ENCODE assay signal across 24 cellular contexts in genomic region chr20:54549523-54550326, GRCh38.
DNase-seq lines count a peak whose midpoint lies in the region; ATAC-seq, FAIRE-seq and TF ChIP-seq lines count a peak whose summit lies in the region.
"Had no signal": no experiment of that assay in that cellular context is flagged by ENCODE, and none has a peak within 500 bp of the region (broad histone marks: within the 10 kb centered on the region; RNA-seq: fewer than 3 reads in every experiment).

No MANE protein-coding gene starts in this region.

- H3K36me3 Mint-ChIP-seq in CD8-positive, alpha-beta T cell: no peaks in the 10 kb centered on the region
- H3K36me3 Mint-ChIP-seq: CD8-positive, alpha-beta memory T cell; IgD-negative memory B cell had no signal

- no peaks in the 10 kb centered on the region for H3K79me1 ChIP-seq in trophoblast cell (ENCODE audit: low read length)

- H3K27me3 ChIP-seq in endothelial cell of umbilical vein (ENCODE audit: control insufficient read depth in 2 of 2, insufficient read depth in 2 of 2, low read length in 2 of 2) (no peaks in the 10 kb centered on the region), trophoblast cell (ENCODE audit: insufficient read depth, low read length) (no peaks in the 10 kb centered on the region), Karpas-422 (ENCODE audit: low read length) (no peaks in the 10 kb centered on the region), H7 (ENCODE audit: control insufficient read depth, insufficient read depth, low read length) (no peaks in the 10 kb centered on the region)
- no peaks in the 10 kb centered on the region for H3K27me3 ChIP-seq in CD8-positive, alpha-beta T cell (ENCODE audit: insufficient read depth, low read length)
- H3K27me3 ChIP-seq: BLaER1 treated with 17β-estradiol and CSF1 and Interleukin-3, amounts not matched to agents 10 nM and 100 nM had no signal

- H3K4me2 ChIP-seq in endothelial cell of umbilical vein (ENCODE audit: insufficient read depth, low read length) (no peak overlapping the region), trophoblast cell (ENCODE audit: low read length) (no peak overlapping the region), Karpas-422 (ENCODE audit: low read depth, low read length, poor library complexity, severe bottlenecking) (no peak overlapping the region)
- H3K4me2 ChIP-seq: BLaER1 treated with 17β-estradiol and CSF1 and Interleukin-3, amounts not matched to agents 10 nM and 100 nM had no signal

- H2AFZ ChIP-seq in endothelial cell of umbilical vein (ENCODE audit: low read depth, low read length) (no peak overlapping the region), trophoblast cell (ENCODE audit: insufficient read depth, low read length, poor library complexity) (no peak overlapping the region), Karpas-422 (ENCODE audit: low read length) (no peak overlapping the region)

- no peak overlapping the region for H3K14ac ChIP-seq in trophoblast cell (ENCODE audit: low read length)

- no peak overlapping the region for H3K27ac Mint-ChIP-seq in CD8-positive, alpha-beta T cell
- H3K27ac Mint-ChIP-seq: CD8-positive, alpha-beta memory T cell; IgD-negative memory B cell had no signal

- H3K27me3 Mint-ChIP-seq in CD8-positive, alpha-beta T cell (ENCODE audit: low read depth): no peaks in the 10 kb centered on the region
- H3K27me3 Mint-ChIP-seq: IgD-negative memory B cell had no signal

- no peak overlapping the region for H3K4ac ChIP-seq in trophoblast cell (ENCODE audit: low read depth, low read length)

- no peak overlapping the region for H2BK120ac ChIP-seq in trophoblast cell (ENCODE audit: insufficient read depth, low read length, poor library complexity)

- H4K12ac ChIP-seq in trophoblast cell (ENCODE audit: low read depth, low read length): no peak overlapping the region

- no peak overlapping the region for H2AK5ac ChIP-seq in trophoblast cell (ENCODE audit: low read length)

- no peak for ATAC-seq in CD8-positive, alpha-beta T cell

- POLR2A ChIA-PET in endothelial cell of umbilical vein (lab: Charles Lee): no interaction called here
- POLR2A ChIA-PET in CD8-positive, alpha-beta T cell (lab: Charles Lee): no interaction called here

- H3K4me3 Mint-ChIP-seq in CD8-positive, alpha-beta T cell: no peak overlapping the region
- H3K4me3 Mint-ChIP-seq: CD8-positive, alpha-beta memory T cell; IgD-negative memory B cell had no signal

- H4K91ac ChIP-seq in trophoblast cell (ENCODE audit: low read depth, low read length): no peak overlapping the region

- H3K36me3 ChIP-seq in endothelial cell of umbilical vein (ENCODE audit: control insufficient read depth in 2 of 2, extremely low read depth in 1 of 2, insufficient read depth in 2 of 2, low read length in 2 of 2) (no peaks in the 10 kb centered on the region), trophoblast cell (ENCODE audit: control insufficient read depth in 1 of 2, insufficient read depth in 2 of 2, low read length in 2 of 2) (no peaks in the 10 kb centered on the region), Karpas-422 (ENCODE audit: insufficient read depth, low read length) (no peaks in the 10 kb centered on the region), H7 (replicated peaks; ENCODE audit: control insufficient read depth, insufficient read depth, low read length) (no peaks in the 10 kb centered on the region)
- no peaks in the 10 kb centered on the region for H3K36me3 ChIP-seq in CD8-positive, alpha-beta T cell (ENCODE audit: insufficient read depth, low read length)
- H3K36me3 ChIP-seq: BLaER1 treated with 17β-estradiol and CSF1 and Interleukin-3, amounts not matched to agents 10 nM and 100 nM; SJCRH30 had no signal

- intact Hi-C loops in endothelial cell of umbilical vein (cut with micrococcal nuclease): no loop called here
- intact Hi-C loops in CD8-positive, alpha-beta T cell (cut with DNase I, micrococcal nuclease): no loop called here

- H3K9ac ChIP-seq in endothelial cell of umbilical vein (replicated peaks; ENCODE audit: extremely low read depth, insufficient read depth, low read length): no peak overlapping the region
- H3K9ac ChIP-seq in trophoblast cell (ENCODE audit: low read length): no peak overlapping the region
- no peak overlapping the region for H3K9ac ChIP-seq in Karpas-422 (ENCODE audit: low read length)
- H3K9ac ChIP-seq: BLaER1 treated with 17β-estradiol and CSF1 and Interleukin-3, amounts not matched to agents 10 nM and 100 nM had no signal

- H2BK12ac ChIP-seq in trophoblast cell (ENCODE audit: low read length): no peak overlapping the region

- H2BK5ac ChIP-seq in trophoblast cell (ENCODE audit: low read depth, low read length, poor library complexity): no peak overlapping the region

- no TSS peak for BruUV-seq in endothelial cell of umbilical vein (replicated peaks; lab: Mats Ljungman, UMichigan)

- TF ChIP-seq CTCF in endothelial cell of umbilical vein (IDR thresholded peaks at IDR 0.05; ENCODE audit: extremely low read depth in 1 of 2, insufficient read depth in 1 of 2, low read depth in 1 of 2, low read length in 2 of 2): no peak
- no peak for TF ChIP-seq CTCF in CD8-positive, alpha-beta T cell (IDR thresholded peaks at IDR 0.05)

- H3K9me1 ChIP-seq in endothelial cell of umbilical vein (replicated peaks; ENCODE audit: control insufficient read depth, extremely low read depth, insufficient read depth, low read length): no peaks in the 10 kb centered on the region

- no peaks in the 10 kb centered on the region for H3K9me2 ChIP-seq in Karpas-422 (replicated peaks; ENCODE audit: insufficient read depth, low read length)

- no peaks in the 10 kb centered on the region for H3K9me3 Mint-ChIP-seq in CD8-positive, alpha-beta T cell

- H4K20me1 ChIP-seq in endothelial cell of umbilical vein (replicated peaks; ENCODE audit: control insufficient read depth, extremely low read depth, insufficient read depth, low read length) (no peaks in the 10 kb centered on the region), Karpas-422 (ENCODE audit: insufficient read depth, low read depth, low read length) (no peaks in the 10 kb centered on the region)
- H4K20me1 ChIP-seq: BLaER1 treated with 17β-estradiol and CSF1 and Interleukin-3, amounts not matched to agents 10 nM and 100 nM had no signal

- dilution Hi-C loops in endothelial cell of umbilical vein (cut with MboI; ENCODE audit: extremely low pct_ligation_motif_present, low sequenced_read_pairs): no loop called here

- no peak overlapping the region for H4K8ac ChIP-seq in trophoblast cell (ENCODE audit: low read depth, low read length)

- H3K4me3 ChIP-seq in endothelial cell of umbilical vein (replicated peaks in 1 of 3; ENCODE audit: insufficient read depth in 1 of 3, low read depth in 1 of 3, low read length in 3 of 3) (no peak overlapping the region), trophoblast cell (ENCODE audit: low read depth, low read length) (no peak overlapping the region), Karpas-422 (ENCODE audit: low read length) (no peak overlapping the region), H7 (ENCODE audit: insufficient read depth, low read depth, low read length) (no peak overlapping the region)
- H3K4me3 ChIP-seq in CD8-positive, alpha-beta T cell (ENCODE audit: low read depth, low read length): no peak overlapping the region
- H3K4me3 ChIP-seq: BLaER1 treated with 17β-estradiol and CSF1 and Interleukin-3, amounts not matched to agents 10 nM and 100 nM; SJCRH30 had no signal

- no peaks in the 10 kb centered on the region for H3K79me2 ChIP-seq in endothelial cell of umbilical vein (ENCODE audit: control insufficient read depth, insufficient read depth, low read length)
- H3K79me2 ChIP-seq in trophoblast cell (ENCODE audit: control insufficient read depth, insufficient read depth, low read length, poor library complexity): no peaks in the 10 kb centered on the region
- H3K79me2 ChIP-seq in Karpas-422 (ENCODE audit: low read length): no peaks in the 10 kb centered on the region

- FAIRE-seq in endothelial cell of umbilical vein (lab: Jason Lieb, UNC): peak; percentile 35
- FAIRE-seq: GM19239, RCC 7860 had no signal

- H3K4me1 ChIP-seq in endothelial cell of umbilical vein (ENCODE audit: control insufficient read depth, extremely low read depth, insufficient read depth, low read length): no peaks in the 10 kb centered on the region
- no peaks in the 10 kb centered on the region for H3K4me1 ChIP-seq in trophoblast cell (ENCODE audit: control insufficient read depth in 1 of 2, insufficient read depth in 2 of 2, low read length in 2 of 2)
- no peaks in the 10 kb centered on the region for H3K4me1 ChIP-seq in Karpas-422 (ENCODE audit: low read length)
- H3K4me1 ChIP-seq in CD8-positive, alpha-beta T cell (ENCODE audit: insufficient read depth, low read length): no peaks in the 10 kb centered on the region
- H3K4me1 ChIP-seq: BLaER1 treated with 17β-estradiol and CSF1 and Interleukin-3, amounts not matched to agents 10 nM and 100 nM; SJCRH30 had no signal

- H3K23ac ChIP-seq in trophoblast cell (ENCODE audit: low read length): no peak overlapping the region

- H3K4me1 Mint-ChIP-seq in CD8-positive, alpha-beta T cell (ENCODE audit: low read depth): no peaks in the 10 kb centered on the region
- H3K4me1 Mint-ChIP-seq: CD8-positive, alpha-beta memory T cell; IgD-negative memory B cell had no signal

- CTCF ChIA-PET in endothelial cell of umbilical vein (lab: Charles Lee): no interaction called here
- CTCF ChIA-PET in CD8-positive, alpha-beta T cell (lab: Charles Lee): no interaction called here

- DNase-seq in HS-5 (ENCODE audit: low read depth) (peak; percentile 74), astrocyte of the hippocampus (ENCODE audit: low read depth, low spot score) (peak; percentile 45), endothelial cell of umbilical vein (ENCODE audit: low read depth, low spot score) (no peak), trophoblast cell (peak; percentile 55 to 85), Karpas-422 (no peak), cerebellar cortex (ENCODE audit: low spot score) (no peak), H7 (no peak)
- DNase-seq in CD8-positive, alpha-beta T cell: no peak
- DNase-seq: CD8-positive, alpha-beta memory T cell; DMS53; GDM1; HCEC 1CT; MV-4-11; NCI-H1105 treated with DMSO at 0.1 percent for 48 hours; NCI-H1694; NCI-H2081; NCI-H446; NCI-H526; OCI-M1; SJCRH30 had no signal

- H3K9me3 ChIP-seq in endothelial cell of umbilical vein (replicated peaks; ENCODE audit: control insufficient read depth, insufficient read depth, low read length) (no peaks in the 10 kb centered on the region), trophoblast cell (ENCODE audit: insufficient read depth, low read depth, low read length) (no peaks in the 10 kb centered on the region), Karpas-422 (ENCODE audit: low read length) (peaks cover 7% of the 10 kb centered on the region)
- no peaks in the 10 kb centered on the region for H3K9me3 ChIP-seq in CD8-positive, alpha-beta T cell (ENCODE audit: low read length)

- TF ChIP-seq POLR2A in endothelial cell of umbilical vein (IDR thresholded peaks at IDR 0.05; ENCODE audit: low read depth, low read length): no peak

- no peak overlapping the region for H3K18ac ChIP-seq in trophoblast cell (ENCODE audit: low read length)

- no peak overlapping the region for H3K27ac ChIP-seq in endothelial cell of umbilical vein (ENCODE audit: insufficient read depth, low read depth, low read length)
- no peak overlapping the region for H3K27ac ChIP-seq in trophoblast cell (ENCODE audit: low read depth, low read length)
- H3K27ac ChIP-seq in Karpas-422 (ENCODE audit: low read length): no peak overlapping the region
- no peak overlapping the region for H3K27ac ChIP-seq in CD8-positive, alpha-beta T cell (ENCODE audit: low read depth, low read length)
- H3K27ac ChIP-seq: BLaER1 treated with 17β-estradiol and CSF1 and Interleukin-3, amounts not matched to agents 10 nM and 100 nM; SJCRH30 had no signal

- no CpG with 5 or more reads among the region's 4 CpGs for WGBS in trophoblast cell (ENCODE audit: extremely low coverage, insufficient coverage, insufficient read length)

Comparison
In these comparisons a context has a peak if more than half of its experiments do, and no peak if none do; other contexts are left out.
1. DNase-seq: peak in HS-5 (single experiment), astrocyte of the hippocampus (single experiment) and trophoblast cell (2 of 2); none in endothelial cell of umbilical vein (single experiment), Karpas-422 (single experiment), CD8-positive, alpha-beta T cell (0 of 7), cerebellar cortex (single experiment) and H7 (single experiment).